In the genomic region with DNA sequence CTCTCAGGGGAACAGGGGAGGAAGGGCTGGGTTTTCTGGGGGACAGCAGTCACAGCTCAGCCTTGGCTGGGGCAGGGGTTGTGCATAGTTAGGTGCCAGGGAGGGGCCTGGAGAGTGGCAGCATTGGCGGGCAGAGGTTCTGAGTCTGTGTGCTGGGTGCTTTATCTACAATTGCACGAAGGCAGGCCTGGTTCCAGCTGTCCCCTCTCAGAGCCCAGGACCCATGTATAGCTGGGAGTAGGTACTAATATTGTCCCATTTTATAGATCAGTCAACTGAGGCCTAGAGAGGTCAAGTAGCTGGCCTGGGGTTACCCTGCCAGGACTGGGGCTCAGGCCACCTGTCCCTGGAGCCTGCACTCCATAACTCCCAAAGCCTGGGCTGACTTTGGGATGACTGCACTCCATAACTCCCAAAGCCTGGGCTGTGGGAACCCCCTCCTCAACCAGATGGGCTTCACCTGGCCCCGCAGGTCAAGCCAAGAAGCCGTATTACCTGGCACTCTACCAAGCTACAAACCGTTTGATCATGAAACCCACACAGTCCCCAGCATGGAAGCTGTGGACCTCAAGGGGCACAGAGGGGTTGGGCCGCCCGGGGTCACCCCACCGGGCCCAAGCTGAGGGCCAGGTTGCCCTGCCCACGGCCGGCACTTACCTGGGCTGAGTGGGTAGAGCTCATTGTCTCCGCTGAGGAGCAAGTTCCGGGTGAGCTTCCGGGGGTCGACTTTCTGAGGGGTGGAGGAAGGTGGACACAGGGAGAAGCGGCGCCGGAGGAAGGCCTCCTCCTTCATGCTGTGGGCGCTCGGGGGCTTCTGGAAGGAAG, we compare ENCODE assay signal across 28 cellular contexts. TPM values are rescaled to one million over a fixed set of nuclear protein-coding genes. Genes with fewer than 3 reads are reported as not detected.
DNase-seq lines count a peak whose midpoint lies in the region; ATAC-seq, FAIRE-seq and TF ChIP-seq lines count a peak whose summit lies in the region.
"Had no signal": no experiment of that assay in that cellular context is flagged by ENCODE, and none has a peak within 500 bp of the region (broad histone marks: within the 10 kb centered on the region; RNA-seq: fewer than 3 reads in every experiment).

No MANE protein-coding gene starts in this region.

- no peak for TF ChIP-seq RAD21 in K562 (CRISPR knock-in tag; conservative IDR thresholded peaks at IDR 0.05 in 1 of 2, IDR thresholded peaks at IDR 0.05 in 1 of 2)

- H3K27me3 Mint-ChIP-seq in CD14-positive monocyte (ENCODE audit: low read depth in 3 of 3) = peaks cover 0 to 6% (median 5%) of the 10 kb centered on the region in 3 donors
- peaks cover 0 to 4% (median 0%) of the 10 kb centered on the region in 3 donors for H3K27me3 Mint-ChIP-seq in immature natural killer cell (ENCODE audit: low read depth in 3 of 3)
- H3K27me3 Mint-ChIP-seq: CD4-positive, alpha-beta T cell; naive thymus-derived CD8-positive, alpha-beta T cell had no signal

- H3K9me3 Mint-ChIP-seq in CD14-positive monocyte = peaks cover 0 to 2% (median 0%) of the 10 kb centered on the region in 7 donors
- H3K9me3 Mint-ChIP-seq in immature natural killer cell = no peaks in the 10 kb centered on the region
- H3K9me3 Mint-ChIP-seq: CD4-positive, alpha-beta T cell; HFFc6; naive thymus-derived CD8-positive, alpha-beta T cell had no signal

- H4K20me1 ChIP-seq in K562 (replicated peaks; ENCODE audit: control insufficient read depth, insufficient read depth, low read length) (peaks cover 9% of the 10 kb centered on the region; the same call in 1 of the 2 replicates), PC-3 (ENCODE audit: low read length) (no peaks in the 10 kb centered on the region)

- TF ChIP-seq CTCF in CD14-positive monocyte (IDR thresholded peaks at IDR 0.05) = no peak
- no peak for TF ChIP-seq CTCF in K562 (IDR thresholded peaks at IDR 0.05 in 2 of 3, conservative IDR thresholded peaks at IDR 0.05 in 1 of 3; ENCODE audit: insufficient read depth in 2 of 3, low read depth in 1 of 3, low read length in 3 of 3)
- TF ChIP-seq CTCF in PC-3 (conservative IDR thresholded peaks at IDR 0.05; ENCODE audit: low read depth, low read length) = no peak

- POLR2A ChIA-PET in K562 (lab: Yijun Ruan, JAX) (interaction anchor here (0.5 to 1.5 kb wide), 3 partner anchors 10 to 199 kb away, joined by 3 to 8 read pairs (median 4); partner anchors contain the start of gene PHLDA2), PC-3 (lab: Charles Lee; ENCODE audit: unreplicated experiment) (no interaction called here)

- in situ Hi-C loops in K562 (cut with MboI) = no loop called here

- FAIRE-seq in K562 (lab: Jason Lieb, UNC) = no peak
- FAIRE-seq: GM12878 had no signal

- H3K4me3 Mint-ChIP-seq in CD14-positive monocyte = no peak overlapping the region
- H3K4me3 Mint-ChIP-seq in immature natural killer cell = no peak overlapping the region
- H3K4me3 Mint-ChIP-seq: CD4-positive, alpha-beta T cell; HFFc6 had no signal

- H3K79me2 ChIP-seq in K562 (ENCODE audit: control insufficient read depth, insufficient read depth, low read length) (no peaks in the 10 kb centered on the region), PC-3 (ENCODE audit: low read length) (peaks cover 24% of the 10 kb centered on the region)

- CTCF ChIA-PET in K562 (lab: Yijun Ruan, JAX; ENCODE audit: low intra/inter-chr PET ratio) = no interaction called here
- CTCF ChIA-PET in PC-3 (lab: Charles Lee) = no interaction called here

- no peak for TF ChIP-seq POLR2A in K562 (conservative IDR thresholded peaks at IDR 0.05)

- H3K27me3 ChIP-seq in K562 (ENCODE audit: control insufficient read depth in 2 of 2, insufficient read depth in 2 of 2, low read length in 2 of 2) (no peaks in the 10 kb centered on the region), PC-3 (ENCODE audit: low read length) (no peaks in the 10 kb centered on the region)
- H3K27me3 ChIP-seq: body of pancreas, heart right ventricle, ovary, suprapubic skin had no signal

- peaks cover 28% of the 10 kb centered on the region for H3K4me1 Mint-ChIP-seq in CD14-positive monocyte
- peaks cover 85 to 91% of the 10 kb centered on the region in 2 donors for H3K4me1 Mint-ChIP-seq in immature natural killer cell

- no peaks in the 10 kb centered on the region for H3K9me2 ChIP-seq in PC-3 (replicated peaks; ENCODE audit: low read length)
- H3K9me2 ChIP-seq: SK-N-SH had no signal

- no peak for TF ChIP-seq EP300 in K562 (IDR thresholded peaks at IDR 0.05; ENCODE audit: low read length)

- H3K27ac ChIP-seq in K562 (ENCODE audit: extremely low read depth, low read depth, low read length) = no peak overlapping the region
- no peak overlapping the region for H3K27ac ChIP-seq in PC-3 (ENCODE audit: low read length)
- H3K27ac ChIP-seq: body of pancreas, epithelial cell of prostate, GM23248, HL-60, ovary, suprapubic skin had no signal

- no peak overlapping the region for H3K4me3 ChIP-seq in K562
- H3K4me3 ChIP-seq in PC-3 (ENCODE audit: low read length) = no peak overlapping the region
- H3K4me3 ChIP-seq: body of pancreas, GM12878, GM23248, heart right ventricle, ovary, suprapubic skin had no signal

- WGBS in K562 (ENCODE audit: insufficient coverage, low coverage, missing lambda C conversion rate) = 83% methylated on average over 13 of the region's 19 CpGs

- H3K9ac ChIP-seq in K562 (ENCODE audit: insufficient read depth in 1 of 2, low read depth in 2 of 2, low read length in 2 of 2) = no peak overlapping the region
- no peak overlapping the region for H3K9ac ChIP-seq in PC-3 (ENCODE audit: low read length)
- H3K9ac ChIP-seq: GM23248, SK-N-SH had no signal

- no peaks in the 10 kb centered on the region for H3F3A ChIP-seq in PC-3 (ENCODE audit: low read length, unreplicated experiment)

- ATAC-seq in K562 = no peak
- no peak for ATAC-seq in SK-N-SH treated with all-trans-retinoic acid at 6 μM for 48 hours
- no peak for ATAC-seq in PC-3
- ATAC-seq: body of pancreas; GM12878; heart right ventricle; naive thymus-derived CD8-positive, alpha-beta T cell had no signal

- peaks cover 0 to 35% of the 10 kb centered on the region in 2 experiments; a peak in 2 of 5 replicates for H3K4me1 ChIP-seq in K562 (replicated peaks in 1 of 2; ENCODE audit: control insufficient read depth in 2 of 2, insufficient read depth in 2 of 2, low read length in 2 of 2)
- H3K4me1 ChIP-seq in PC-3 (ENCODE audit: insufficient read depth, low read length) = peaks cover 29% of the 10 kb centered on the region

- DNase-seq in CD14-positive monocyte (ENCODE audit: low spot score) (peak; percentile 34), K562 (ENCODE audit: extremely low read depth in 1 of 4, low spot score in 3 of 4) (no peak), immature natural killer cell (no peak), posterior vena cava (ENCODE audit: low spot score) (peak; percentile 75), PC-3 (no peak), NK-92 (lab: John Stamatoyannopoulos, UW; ENCODE audit: unreplicated experiment) (no peak)
- DNase-seq: activated T-cell treated with anti-CD3 and anti-CD28 coated beads for 4 hours; GM23248; HFFc6; Karpas-422; midbrain; NCI-H1436 treated with DMSO at 0.1 percent for 48 hours; NCI-H2107; NCI-H748 treated with DMSO at 0.1 percent for 48 hours; RPMI8226; SK-N-SH; stimulated activated CD4-positive, alpha-beta T cell treated with anti-CD3 and anti-CD28 coated beads, Interleukin-12 subunit alpha, Interleukin-12 subunit beta, amount 100 ng/mL, for 4 hours; stimulated activated naive CD4-positive, alpha-beta T cell had no signal

- intact Hi-C loops in CD14-positive monocyte (cut with micrococcal nuclease) = no loop called here
- intact Hi-C loops in K562 (cut with micrococcal nuclease) = no loop called here
- intact Hi-C loops in posterior vena cava (cut with DNase I) = no loop called here
- intact Hi-C loops in PC-3 (cut with micrococcal nuclease) = no loop called here

- H2AFZ ChIP-seq in K562 (ENCODE audit: low read depth, low read length) (no peak overlapping the region), PC-3 (ENCODE audit: low read length) (no peak overlapping the region)
- H2AFZ ChIP-seq: GM23248 had no signal

- H3K36me3 Mint-ChIP-seq in CD14-positive monocyte = peaks cover 27 to 60% of the 10 kb centered on the region in 2 donors
- H3K36me3 Mint-ChIP-seq in immature natural killer cell = peaks cover 10 to 18% (median 12%) of the 10 kb centered on the region in 3 donors

- peaks cover 12% of the 10 kb centered on the region; the same call in 1 of the 3 replicates for H3K36me3 ChIP-seq in K562 (ENCODE audit: control insufficient read depth, insufficient read depth, low read length)
- no peaks in the 10 kb centered on the region for H3K36me3 ChIP-seq in PC-3 (ENCODE audit: low read depth, low read length)
- H3K36me3 ChIP-seq: ovary had no signal

- BruUV-seq in K562 (replicated peaks; lab: Mats Ljungman, UMichigan) = no TSS peak
- BruUV-seq in PC-3 (replicated peaks; lab: Mats Ljungman, UMichigan) = no TSS peak

- H3K9me3 ChIP-seq in K562 (replicated peaks; ENCODE audit: control insufficient read depth, insufficient read depth, low read depth, low read length) (no peaks in the 10 kb centered on the region), PC-3 (ENCODE audit: low read length) (no peaks in the 10 kb centered on the region)
- H3K9me3 ChIP-seq: body of pancreas, heart right ventricle, ovary, SK-N-SH, suprapubic skin had no signal

- H3K4me2 ChIP-seq in K562 (ENCODE audit: insufficient read depth, low read length) = no peak overlapping the region
- no peak overlapping the region for H3K4me2 ChIP-seq in PC-3 (ENCODE audit: low read length)
- H3K4me2 ChIP-seq: SK-N-SH had no signal

- H3K27ac Mint-ChIP-seq in CD14-positive monocyte (no peak overlapping the region), immature natural killer cell (peak overlapping the region; percentile 40 to 90 (median 72))
- H3K27ac Mint-ChIP-seq: CD4-positive, alpha-beta T cell; HFFc6 had no signal

- H3K9me1 ChIP-seq in K562 (ENCODE audit: control insufficient read depth, insufficient read depth, low read length) = no peaks in the 10 kb centered on the region

RNA-seq across cellular contexts. Expression of gene OSBPL5, which starts 36.5 kb away (rescaled TPM):
- polyA plus RNA-seq in CD14-positive monocyte (1 to 10 TPM; 3.1 to 6.8 TPM), K562 (2011; rRNA removed) (3.2 and 7.5 TPM in 2 replicates), K562 (2014; fragmentation: Illumina TruSeq; extraction: Trizol) (3.1 and 4.6 TPM in 2 replicates), K562 (2014; fragmentation: Nextera tagmentation; extraction: Ambion mirVana) (under 1 TPM; 0.06 to 0.10 TPM), K562 (2014; rRNA removed) (6.6 and 11.9 TPM in 2 replicates), immature natural killer cell (10 to 100 TPM; 32.8 to 98.9 (median 33.3) TPM)
- 40.9 and 87.7 TPM in 2 replicates for total RNA-seq in K562 (2011; cell fraction: chromatin; rRNA removed; ENCODE audit: low replicate concordance)
- 31.7 and 40.8 TPM in 2 replicates for total RNA-seq in K562 (2011; cell fraction: nucleolus; rRNA removed)
- 28.2 and 35.2 TPM in 2 replicates for total RNA-seq in K562 (2011; cell fraction: nucleoplasm; rRNA removed)
- total RNA-seq in K562 (2014; rRNA removed) (6.6 and 8.0 TPM in 2 replicates), K562 (2014; rRNA removed; fragmentation: Illumina TruSeq; extraction: Trizol) (1.4 and 2.4 TPM in 2 replicates), K562 (2015; rRNA removed; fragmentation: Illumina TruSeq; extraction: Trizol) (6.4 and 6.5 TPM in 2 replicates), K562 (2021) (14.3 and 14.8 TPM in 2 replicates), posterior vena cava (10 to 100 TPM; 61.2 to 84.0 TPM), PC-3 (2014; rRNA removed) (51.4 and 51.5 TPM in 2 replicates)
- polyA plus RNA-seq in K562 (2011; cell fraction: cytosol; rRNA removed) = 3.8 and 6.2 TPM in 2 replicates
- polyA plus RNA-seq in K562 (2011; cell fraction: nucleus; rRNA removed) = 22.7 and 40.1 TPM in 2 replicates
- 7.8 and 10.2 TPM in 2 replicates for polyA plus RNA-seq in K562 (2012)
- 1.6 and 1.9 TPM in 2 replicates for polyA minus RNA-seq in K562 (2011; rRNA and poly(A)+ RNA removed)
- polyA minus RNA-seq in K562 (2011; cell fraction: cytosol; rRNA and poly(A)+ RNA removed) = 5.9 and 6.9 TPM in 2 replicates
- 13.1 and 15.5 TPM in 2 replicates for polyA minus RNA-seq in K562 (2011; cell fraction: nucleus; rRNA and poly(A)+ RNA removed)
- total RNA-seq: GM12878 had no signal
- polyA plus RNA-seq: GM12878 had no signal

Comparison
In these comparisons a context has a peak if more than half of its experiments do, and no peak if none do; other contexts are left out.
1. DNase-seq: peak in CD14-positive monocyte (single experiment) and posterior vena cava (single experiment); none in K562 (0 of 4), immature natural killer cell (0 of 3), PC-3 (single experiment) and NK-92 (single experiment).
2. H3K27ac Mint-ChIP-seq: peak in immature natural killer cell (6 of 6); none in CD14-positive monocyte (0 of 7).